In genomic region chr3:47005212-47006144, GRCh38 we compare ENCODE assay signal across 1 cellular context.
TF ChIP-seq lines count a peak whose summit lies in the region.

No MANE protein-coding gene starts in this region.

TF ChIP-seq in GM12878, 131 proteins besides CTCF, POLR2A, EP300 and RAD21:
- TF ChIP-seq EZH2 (IDR thresholded peaks at IDR 0.05; ENCODE audit: borderline replicate concordance, control insufficient read depth, low read depth, low read length) (no peak), IRF5 (IDR thresholded peaks at IDR 0.05; ENCODE audit: borderline replicate concordance) (no peak), CUX1 (IDR thresholded peaks at IDR 0.05; ENCODE audit: insufficient replicate concordance, low read depth, low read length) (no peak), HSF1 (IDR thresholded peaks at IDR 0.05; ENCODE audit: low read depth, low read length) (no peak), TARDBP (IDR thresholded peaks at IDR 0.05; ENCODE audit: borderline replicate concordance) (no peak), SIX5 (IDR thresholded peaks at IDR 0.05; ENCODE audit: low read depth, low read length, severe bottlenecking) (no peak), ZNF622 (IDR thresholded peaks at IDR 0.05) (no peak), ETV6 (conservative IDR thresholded peaks at IDR 0.05 in 1 of 2, IDR thresholded peaks at IDR 0.05 in 1 of 2; ENCODE audit: borderline replicate concordance in 1 of 2, low read depth in 1 of 2) (no peak), ZNF384 (IDR thresholded peaks at IDR 0.05; ENCODE audit: borderline replicate concordance, low read depth, low read length) (no peak), HDAC6 (IDR thresholded peaks at IDR 0.05; ENCODE audit: unreplicated experiment) (no peak), SP1 (IDR thresholded peaks at IDR 0.05; ENCODE audit: low read depth, low read length) (no peak), LARP7 (IDR thresholded peaks at IDR 0.05) (no peak), PML (IDR thresholded peaks at IDR 0.05; ENCODE audit: low read length) (no peak), YY1 (IDR thresholded peaks at IDR 0.05; ENCODE audit: low read depth, low read length) (no peak), USF1 (IDR thresholded peaks at IDR 0.05; ENCODE audit: borderline replicate concordance, extremely low read length, insufficient read depth, low read depth, low read length) (no peak), BRCA1 (IDR thresholded peaks at IDR 0.05; ENCODE audit: low read depth, low read length) (no peak), E4F1 (IDR thresholded peaks at IDR 0.05; ENCODE audit: borderline replicate concordance, partially characterized antibody) (no peak), ATF7 (IDR thresholded peaks at IDR 0.05; ENCODE audit: low read depth) (no peak), SUZ12 (IDR thresholded peaks at IDR 0.05; ENCODE audit: unreplicated experiment) (no peak), DPF2 (IDR thresholded peaks at IDR 0.05) (no peak)
TF ChIP-seq in GM12878: peak in this region for 0.
